Comparison of ENCODE assay signal across 2 cellular contexts in the genomic region with DNA sequence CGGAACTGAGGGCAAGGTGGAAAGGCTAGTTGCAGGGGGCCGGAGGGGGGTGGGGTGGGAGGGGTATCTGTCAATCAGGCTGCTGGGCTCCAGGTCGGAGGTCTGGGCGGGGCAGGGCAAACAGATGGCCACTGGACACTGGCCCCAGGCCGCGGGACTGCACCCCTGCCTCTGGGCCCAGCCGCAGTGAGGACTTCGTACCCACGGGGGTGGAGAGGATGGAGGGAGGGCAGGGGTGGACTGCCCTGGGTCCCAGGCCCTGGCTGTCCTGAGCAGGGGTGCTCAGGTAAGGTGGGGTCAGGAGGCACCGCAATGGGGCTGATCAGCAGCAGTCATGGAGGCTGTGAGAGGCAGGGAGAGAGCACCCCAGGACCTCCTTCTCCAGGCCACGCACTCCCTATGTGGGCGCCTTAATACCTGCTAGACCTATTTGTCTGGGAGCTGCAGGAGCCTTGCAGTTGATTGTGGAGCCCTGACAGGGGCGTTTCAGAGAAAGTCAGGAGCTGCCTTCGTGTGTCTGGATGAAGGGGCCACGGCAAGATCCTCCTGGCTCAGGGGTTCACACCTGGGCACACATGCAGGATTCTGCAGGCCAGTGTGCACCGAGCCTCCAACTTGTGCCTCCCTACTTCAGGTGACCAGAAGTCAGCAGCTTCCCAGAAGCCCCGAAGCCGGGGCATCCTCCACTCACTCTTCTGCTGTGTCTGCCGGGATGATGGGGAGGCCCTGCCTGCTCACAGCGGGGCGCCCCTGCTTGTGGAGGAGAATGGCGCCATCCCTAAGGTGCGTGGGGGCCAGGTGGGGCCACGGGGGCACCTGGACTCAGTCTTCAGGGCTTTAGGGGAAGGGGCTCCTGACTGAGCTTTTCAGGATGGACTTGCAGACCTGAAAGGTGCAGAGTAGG.
TF ChIP-seq lines count a peak whose summit lies in the region.

No MANE protein-coding gene starts in this region.

TF ChIP-seq in endothelial cell of umbilical vein, 7 proteins besides CTCF, POLR2A, EP300 and RAD21:
- TF ChIP-seq FOS (IDR thresholded peaks at IDR 0.05; ENCODE audit: borderline replicate concordance, insufficient read depth, low read length) (no peak), MYC (IDR thresholded peaks at IDR 0.05; ENCODE audit: low read depth, low read length) (no peak)

TF ChIP-seq in neural cell, 6 proteins besides CTCF, POLR2A, EP300 and RAD21:
- TF ChIP-seq POLR2AphosphoS5 (IDR thresholded peaks at IDR 0.05) (no peak), TAF1 (IDR thresholded peaks at IDR 0.05; ENCODE audit: low read depth) (no peak), MXI1 (conservative IDR thresholded peaks at IDR 0.05; ENCODE audit: poor library complexity, severe bottlenecking) (no peak), EZH2 (IDR thresholded peaks at IDR 0.05; ENCODE audit: borderline replicate concordance, insufficient read depth, low read length, poor library complexity, severe bottlenecking) (no peak), SMC3 (conservative IDR thresholded peaks at IDR 0.05; ENCODE audit: poor library complexity) (no peak)
- TF ChIP-seq, protein P1, sequence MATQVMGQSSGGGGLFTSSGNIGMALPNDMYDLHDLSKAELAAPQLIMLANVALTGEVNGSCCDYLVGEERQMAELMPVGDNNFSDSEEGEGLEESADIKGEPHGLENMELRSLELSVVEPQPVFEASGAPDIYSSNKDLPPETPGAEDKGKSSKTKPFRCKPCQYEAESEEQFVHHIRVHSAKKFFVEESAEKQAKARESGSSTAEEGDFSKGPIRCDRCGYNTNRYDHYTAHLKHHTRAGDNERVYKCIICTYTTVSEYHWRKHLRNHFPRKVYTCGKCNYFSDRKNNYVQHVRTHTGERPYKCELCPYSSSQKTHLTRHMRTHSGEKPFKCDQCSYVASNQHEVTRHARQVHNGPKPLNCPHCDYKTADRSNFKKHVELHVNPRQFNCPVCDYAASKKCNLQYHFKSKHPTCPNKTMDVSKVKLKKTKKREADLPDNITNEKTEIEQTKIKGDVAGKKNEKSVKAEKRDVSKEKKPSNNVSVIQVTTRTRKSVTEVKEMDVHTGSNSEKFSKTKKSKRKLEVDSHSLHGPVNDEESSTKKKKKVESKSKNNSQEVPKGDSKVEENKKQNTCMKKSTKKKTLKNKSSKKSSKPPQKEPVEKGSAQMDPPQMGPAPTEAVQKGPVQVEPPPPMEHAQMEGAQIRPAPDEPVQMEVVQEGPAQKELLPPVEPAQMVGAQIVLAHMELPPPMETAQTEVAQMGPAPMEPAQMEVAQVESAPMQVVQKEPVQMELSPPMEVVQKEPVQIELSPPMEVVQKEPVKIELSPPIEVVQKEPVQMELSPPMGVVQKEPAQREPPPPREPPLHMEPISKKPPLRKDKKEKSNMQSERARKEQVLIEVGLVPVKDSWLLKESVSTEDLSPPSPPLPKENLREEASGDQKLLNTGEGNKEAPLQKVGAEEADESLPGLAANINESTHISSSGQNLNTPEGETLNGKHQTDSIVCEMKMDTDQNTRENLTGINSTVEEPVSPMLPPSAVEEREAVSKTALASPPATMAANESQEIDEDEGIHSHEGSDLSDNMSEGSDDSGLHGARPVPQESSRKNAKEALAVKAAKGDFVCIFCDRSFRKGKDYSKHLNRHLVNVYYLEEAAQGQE (IDR thresholded peaks at IDR 0.05; ENCODE audit: borderline replicate concordance) = no peak
TF ChIP-seq in neural cell: peak in this region for 0.
